21 cellular contexts compared by ENCODE assay signal in genomic region chr1:25530348-25531081, GRCh38.
"Had no signal": no experiment of that assay in that cellular context is flagged by ENCODE, and none has a peak within 500 bp of the region (broad histone marks: within the 10 kb centered on the region; RNA-seq: fewer than 3 reads in every experiment).

No MANE protein-coding gene starts in this region.

- H2AFZ ChIP-seq: hepatocyte, parathyroid adenoma had no signal

- H3K27ac Mint-ChIP-seq: naive thymus-derived CD4-positive, alpha-beta T cell; stimulated activated naive B cell treated with anti-CD40 and anti-IgM and Interleukin-4, amounts not matched to agents 10 μg/mL and 1 μg/mL and 100 μg/mL, for 72 hours had no signal

- H3K27ac ChIP-seq: colonic mucosa, foreskin keratinocyte, hepatocyte, parathyroid adenoma, prostate gland, testis, tibial nerve had no signal

- H3K4me2 ChIP-seq: hepatocyte had no signal

- DNase-seq: cerebellar nuclear complex; colonic mucosa; dermis blood vessel endothelial cell; foreskin keratinocyte; head of caudate nucleus; kidney; left cardiac atrium; mammary epithelial cell; naive thymus-derived CD4-positive, alpha-beta T cell; occipital lobe; retina; stimulated activated CD4-positive, alpha-beta T cell treated with anti-CD3 and anti-CD28 coated beads, Interleukin-2, amount 100 ng/mL, for 24 hours; stimulated activated CD4-positive, alpha-beta T cell treated with anti-CD3 and anti-CD28 coated beads, Interleukin-4, amount 100 ng/mL, for 4 hours; stimulated activated naive B cell treated with anti-CD40 and anti-IgM and Interleukin-4, amounts not matched to agents 10 μg/mL and 1 μg/mL and 100 μg/mL, for 72 hours; stimulated activated naive CD8-positive, alpha-beta T cell treated with anti-CD3 and anti-CD28 coated beads, Interleukin-15, amount 100 ng/mL, for 72 hours; testis had no signal

- H3K4me3 Mint-ChIP-seq: naive thymus-derived CD4-positive, alpha-beta T cell; neural crest cell; stimulated activated naive B cell treated with anti-CD40 and anti-IgM and Interleukin-4, amounts not matched to agents 10 μg/mL and 1 μg/mL and 100 μg/mL, for 72 hours; stimulated activated naive CD8-positive, alpha-beta T cell treated with anti-CD3 and anti-CD28 coated beads, Interleukin-15, amount 100 ng/mL, for 72 hours had no signal

- H3K79me2 ChIP-seq: hepatocyte, parathyroid adenoma had no signal

- H3K27me3 ChIP-seq: colonic mucosa, hepatocyte, testis, tibial nerve had no signal

- H3K9ac ChIP-seq: parathyroid adenoma had no signal

- H3K4me1 Mint-ChIP-seq: stimulated activated naive CD8-positive, alpha-beta T cell treated with anti-CD3 and anti-CD28 coated beads, Interleukin-15, amount 100 ng/mL, for 72 hours had no signal

- H3K27me3 Mint-ChIP-seq: stimulated activated naive CD8-positive, alpha-beta T cell treated with anti-CD3 and anti-CD28 coated beads, Interleukin-15, amount 100 ng/mL, for 72 hours had no signal

- H3K36me3 Mint-ChIP-seq: naive thymus-derived CD4-positive, alpha-beta T cell; stimulated activated naive B cell treated with anti-CD40 and anti-IgM and Interleukin-4, amounts not matched to agents 10 μg/mL and 1 μg/mL and 100 μg/mL, for 72 hours had no signal

- ATAC-seq: foreskin keratinocyte; naive thymus-derived CD4-positive, alpha-beta T cell had no signal

- H3K4me1 ChIP-seq: colonic mucosa, parathyroid adenoma, prostate gland, testis, tibial nerve had no signal

- H3K9me3 ChIP-seq: colonic mucosa, prostate gland, testis had no signal

- H3K36me3 ChIP-seq: colonic mucosa, prostate gland, tibial nerve had no signal

- H3K4me3 ChIP-seq: colonic mucosa, hepatocyte, prostate gland, testis, tibial nerve had no signal
